ENCODE assay signal across 1 cellular context in genomic region chr12:90102957-90103652, GRCh38.
TF ChIP-seq lines count a peak whose summit lies in the region.

No MANE protein-coding gene starts in this region.

TF ChIP-seq in IMR-90, 13 proteins besides CTCF, POLR2A, EP300 and RAD21 (continued from another document):
- no peak for TF ChIP-seq CHD1 (IDR thresholded peaks at IDR 0.05; ENCODE audit: low read depth, low read length)
